1 cellular context compared by ENCODE assay signal in the genomic region with DNA sequence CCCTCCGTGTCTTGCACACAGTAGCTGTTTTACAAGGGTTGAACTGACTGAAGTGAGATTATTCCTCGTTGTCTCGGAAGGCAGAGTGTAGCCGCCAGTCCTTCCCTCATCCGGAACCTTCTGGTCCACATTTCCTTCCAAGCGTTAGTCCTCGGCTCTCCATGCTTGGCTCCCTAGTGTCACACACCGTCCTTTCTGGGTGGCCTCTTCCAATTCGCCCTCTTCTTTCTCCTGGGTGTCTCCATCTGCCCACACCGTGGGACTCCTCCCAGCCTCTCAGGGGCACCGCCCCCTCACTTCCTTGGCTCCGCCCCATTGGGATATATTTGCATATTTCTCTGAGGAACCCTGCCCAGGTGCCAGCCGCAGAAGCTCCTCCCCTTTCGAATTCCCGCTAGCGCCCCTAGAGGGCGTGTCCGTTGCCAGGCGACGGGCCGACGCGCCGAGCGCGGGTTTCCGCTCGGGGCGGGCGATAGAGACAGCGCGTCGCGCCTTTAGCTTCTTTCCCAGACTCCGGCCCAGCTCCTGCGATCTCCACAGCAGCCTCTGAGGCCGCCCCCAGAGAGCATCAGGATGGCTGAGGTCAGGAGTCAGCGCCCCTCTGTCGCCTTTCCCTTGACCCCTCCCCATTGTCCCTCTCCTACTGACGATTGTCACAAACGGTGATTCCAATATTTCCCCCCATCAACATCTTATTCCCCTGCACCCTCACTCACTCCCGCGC.
TF ChIP-seq lines count a peak whose summit lies in the region.

Gene CFAP58 (plus strand): TSS at position 509 of the 724 bp plus-strand sequence. CDS start 65 bp downstream, at position 574.

TF ChIP-seq in K562, 482 proteins besides CTCF, POLR2A, EP300 and RAD21 (continued from another document and continues in another):
- TF ChIP-seq CHD7 (IDR thresholded peaks at IDR 0.05; ENCODE audit: low read depth, low read length), result no peak
- TF ChIP-seq THAP7 (CRISPR knock-in tag; IDR thresholded peaks at IDR 0.05), result no peak
- peak; percentile 6; the same call in 1 of the 2 replicates for TF ChIP-seq JUND (IDR thresholded peaks at IDR 0.05; ENCODE audit: borderline replicate concordance, low read depth, low read length)
- no peak for TF ChIP-seq JUND (tag; IDR thresholded peaks at IDR 0.05; ENCODE audit: borderline replicate concordance, low read depth, low read length)
- TF ChIP-seq BHLHE40 (IDR thresholded peaks at IDR 0.05; ENCODE audit: low read length), result no peak
- no peak for TF ChIP-seq TAF15 (IDR thresholded peaks at IDR 0.05; ENCODE audit: low read depth, low read length)
- TF ChIP-seq ZNF695 (CRISPR knock-in tag; IDR thresholded peaks at IDR 0.05), result no peak
- no peak for TF ChIP-seq ZNF133 (CRISPR knock-in tag; IDR thresholded peaks at IDR 0.05)
- TF ChIP-seq, protein P1, sequence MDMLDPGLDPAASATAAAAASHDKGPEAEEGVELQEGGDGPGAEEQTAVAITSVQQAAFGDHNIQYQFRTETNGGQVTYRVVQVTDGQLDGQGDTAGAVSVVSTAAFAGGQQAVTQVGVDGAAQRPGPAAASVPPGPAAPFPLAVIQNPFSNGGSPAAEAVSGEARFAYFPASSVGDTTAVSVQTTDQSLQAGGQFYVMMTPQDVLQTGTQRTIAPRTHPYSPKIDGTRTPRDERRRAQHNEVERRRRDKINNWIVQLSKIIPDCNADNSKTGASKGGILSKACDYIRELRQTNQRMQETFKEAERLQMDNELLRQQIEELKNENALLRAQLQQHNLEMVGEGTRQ (CRISPR knock-in tag; IDR thresholded peaks at IDR 0.05), result no peak
- TF ChIP-seq TEAD1 (CRISPR knock-in tag; IDR thresholded peaks at IDR 0.05), result no peak
- peak; percentile 66 for TF ChIP-seq MGA (IDR thresholded peaks at IDR 0.05)
- no peak for TF ChIP-seq ZNF121 (CRISPR knock-in tag; conservative IDR thresholded peaks at IDR 0.05)
- peak; percentile 81 for TF ChIP-seq BMI1 (IDR thresholded peaks at IDR 0.05; ENCODE audit: low read length)
- TF ChIP-seq EWSR1 (IDR thresholded peaks at IDR 0.05; ENCODE audit: borderline replicate concordance, low read depth, partially characterized antibody), result no peak
- TF ChIP-seq, protein P2, sequence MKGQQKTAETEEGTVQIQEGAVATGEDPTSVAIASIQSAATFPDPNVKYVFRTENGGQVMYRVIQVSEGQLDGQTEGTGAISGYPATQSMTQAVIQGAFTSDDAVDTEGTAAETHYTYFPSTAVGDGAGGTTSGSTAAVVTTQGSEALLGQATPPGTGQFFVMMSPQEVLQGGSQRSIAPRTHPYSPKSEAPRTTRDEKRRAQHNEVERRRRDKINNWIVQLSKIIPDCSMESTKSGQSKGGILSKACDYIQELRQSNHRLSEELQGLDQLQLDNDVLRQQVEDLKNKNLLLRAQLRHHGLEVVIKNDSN (CRISPR knock-in tag; IDR thresholded peaks at IDR 0.05), result no peak
- no peak for TF ChIP-seq NR3C1 (CRISPR knock-in tag; IDR thresholded peaks at IDR 0.05)
- TF ChIP-seq ZNF668 (CRISPR knock-in tag; IDR thresholded peaks at IDR 0.05), result no peak
- no peak for TF ChIP-seq OTX1 (CRISPR knock-in tag; IDR thresholded peaks at IDR 0.05)
- TF ChIP-seq MTA3 (IDR thresholded peaks at IDR 0.05; ENCODE audit: borderline replicate concordance), result no peak
- no peak for TF ChIP-seq FOXP1 (CRISPR knock-in tag; IDR thresholded peaks at IDR 0.05)
- no peak for TF ChIP-seq ZNF583 (CRISPR knock-in tag; IDR thresholded peaks at IDR 0.05)
- no peak for TF ChIP-seq RBM17 (IDR thresholded peaks at IDR 0.05; ENCODE audit: borderline replicate concordance, low read depth, low read length)
- no peak for TF ChIP-seq HIVEP1 (CRISPR knock-in tag; IDR thresholded peaks at IDR 0.05)
- no peak for TF ChIP-seq ASH1L (IDR thresholded peaks at IDR 0.05; ENCODE audit: borderline replicate concordance, low read depth, partially characterized antibody)
- no peak for TF ChIP-seq KLF1 (tag; IDR thresholded peaks at IDR 0.05)
